In genomic region chr2:188199716-188200128, GRCh38 we compare ENCODE assay signal across 14 cellular contexts.
A peak's percentile ranks its signal among the peaks of the same experiment; 100 is the strongest.
DNase-seq lines count a peak whose midpoint lies in the region; ATAC-seq and TF ChIP-seq lines count a peak whose summit lies in the region.
"Had no signal": no experiment of that assay in that cellular context is flagged by ENCODE, and none has a peak within 500 bp of the region (broad histone marks: within the 10 kb centered on the region; RNA-seq: fewer than 3 reads in every experiment).

No MANE protein-coding gene starts in this region.

- intact Hi-C loops in left colon (cut with DNase I, micrococcal nuclease), result no loop called here

- DNase-seq in AG10803 (ENCODE audit: low read depth), result peak; percentile 84
- peak; percentile 54 for DNase-seq in LoVo (ENCODE audit: low spot score)
- DNase-seq in cerebellar cortex (ENCODE audit: low spot score), result peak; percentile 6
- peak; percentile 94 for DNase-seq in kidney tubule cell (ENCODE audit: low spot score)
- DNase-seq in activated gamma-delta T cell (lab: John Stamatoyannopoulos, UW), result no peak
- DNase-seq in left colon, result no peak
- no peak for DNase-seq in DMS53 (lab: John Stamatoyannopoulos, UW)
- DNase-seq: activated CD8-positive, alpha-beta memory T cell treated with anti-CD3 and anti-CD28 coated beads for 24 hours; C1 segment of cervical spinal cord; left cardiac atrium; NCI-H146; stimulated activated CD4-positive, alpha-beta T cell treated with anti-CD3 and anti-CD28 coated beads, Interleukin-2, amount 100 ng/mL, for 48 hours; T-helper 17 cell had no signal

- H3K4me3 ChIP-seq in AG10803 (ENCODE audit: low read length), result no peak overlapping the region

- TF ChIP-seq CTCF in AG10803 (conservative IDR thresholded peaks at IDR 0.05; ENCODE audit: low read length), result no peak

- ATAC-seq in GM18520 (IDR thresholded peaks at IDR 0.05; ENCODE audit: unreplicated experiment) (no peak), left colon (no peak)
- ATAC-seq: left cardiac atrium, T-helper 17 cell had no signal

Comparison
In these comparisons a context has a peak if more than half of its experiments do, and no peak if none do; other contexts are left out.
1. DNase-seq: peak in AG10803 (single experiment), LoVo (single experiment), cerebellar cortex (single experiment) and kidney tubule cell (single experiment); none in activated gamma-delta T cell (single experiment), left colon (0 of 2) and DMS53 (single experiment).